In the genomic region with DNA sequence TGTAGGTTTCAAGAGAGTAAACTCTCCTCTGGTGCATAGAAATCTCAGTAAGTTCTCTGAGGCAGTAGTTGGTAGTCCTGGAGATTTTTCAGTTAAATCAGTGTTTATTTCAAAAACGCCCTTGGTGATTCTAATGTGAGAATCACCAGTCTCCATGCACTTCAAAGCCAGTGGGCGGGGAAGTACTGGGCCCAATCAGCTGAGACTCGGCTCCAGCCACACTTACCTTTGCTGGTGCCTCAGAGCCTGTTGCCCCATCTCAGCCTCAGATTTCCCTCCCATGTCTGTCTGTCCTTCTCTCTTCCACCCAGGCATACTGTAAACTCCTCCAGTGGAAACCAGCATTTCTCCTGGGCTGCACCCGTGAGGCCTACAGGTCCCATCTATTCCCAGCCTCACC, we compare ENCODE assay signal across 9 cellular contexts. TPM values are rescaled to one million over a fixed set of nuclear protein-coding genes. Genes with fewer than 3 reads are reported as not detected.
A peak's percentile ranks its signal among the peaks of the same experiment; 100 is the strongest.
DNase-seq lines count a peak whose midpoint lies in the region; ATAC-seq and TF ChIP-seq lines count a peak whose summit lies in the region.
"Had no signal": no experiment of that assay in that cellular context is flagged by ENCODE, and none has a peak within 500 bp of the region (broad histone marks: within the 10 kb centered on the region; RNA-seq: fewer than 3 reads in every experiment).

No MANE protein-coding gene starts in this region.

- peak overlapping the region; percentile 41; the same call in 1 of the 2 replicates for H3K4me3 ChIP-seq in DOHH2 (ENCODE audit: low read length)
- H3K4me3 ChIP-seq in PC-3 (ENCODE audit: low read length), result peak overlapping the region; percentile 53
- H3K4me3 ChIP-seq in osteoblast (ENCODE audit: insufficient read depth, low read length), result no peak overlapping the region
- H3K4me3 ChIP-seq: SK-N-MC had no signal

- no peak overlapping the region for H3K27ac ChIP-seq in DOHH2 (ENCODE audit: low read depth, low read length)
- peak overlapping the region; percentile 30; the same call in 1 of the 2 replicates for H3K27ac ChIP-seq in PC-3 (ENCODE audit: low read length)
- H3K27ac ChIP-seq in caudate nucleus (ENCODE audit: low read depth, low read length), result peak overlapping the region; percentile 11
- no peak overlapping the region for H3K27ac ChIP-seq in osteoblast (ENCODE audit: low read depth, low read length)
- H3K27ac ChIP-seq: SK-N-MC had no signal

- BruUV-seq in PC-3 (replicated peaks; lab: Mats Ljungman, UMichigan), result no TSS peak

- no peaks in the 10 kb centered on the region for H4K20me1 ChIP-seq in DOHH2 (ENCODE audit: control insufficient read depth, insufficient read depth, low read depth, low read length)
- no peaks in the 10 kb centered on the region for H4K20me1 ChIP-seq in PC-3 (ENCODE audit: low read length)
- H4K20me1 ChIP-seq in osteoblast (ENCODE audit: insufficient read depth, low read length), result no peaks in the 10 kb centered on the region

- H3K4me1 ChIP-seq in DOHH2 (ENCODE audit: control insufficient read depth, low read length), result peaks cover 26% of the 10 kb centered on the region
- H3K4me1 ChIP-seq in PC-3 (ENCODE audit: insufficient read depth, low read length), result peaks cover 14% of the 10 kb centered on the region
- H3K4me1 ChIP-seq in osteoblast (ENCODE audit: insufficient read depth, low read length), result peaks cover 12% of the 10 kb centered on the region

- ATAC-seq in PC-3 (no peak), HG02571 (IDR thresholded peaks at IDR 0.05; ENCODE audit: unreplicated experiment) (no peak)

- H3K9me2 ChIP-seq in DOHH2 (replicated peaks; ENCODE audit: control insufficient read depth, low read length) (no peaks in the 10 kb centered on the region), PC-3 (replicated peaks; ENCODE audit: low read length) (no peaks in the 10 kb centered on the region)

- H2AFZ ChIP-seq in PC-3 (ENCODE audit: low read length) (peak overlapping the region; percentile 63), osteoblast (ENCODE audit: low read length) (peak overlapping the region; percentile 40)

- 0 out of 2 replicates have a peak, but pooled peaks cover 2% of the 10 kb centered on the region for H3K27me3 ChIP-seq in DOHH2 (ENCODE audit: control insufficient read depth, low read length)
- no peaks in the 10 kb centered on the region for H3K27me3 ChIP-seq in PC-3 (ENCODE audit: low read length)
- H3K27me3 ChIP-seq in osteoblast (ENCODE audit: insufficient read depth, low read length), result peaks cover 21% of the 10 kb centered on the region

- intact Hi-C loops in PC-3 (cut with micrococcal nuclease), result loop anchor here (5.0 kb wide), 3 partner anchors 49 to 594 kb away; a partner anchor contains a TSS

- CTCF ChIA-PET in PC-3 (lab: Charles Lee), result interaction anchor here (0.6 to 0.7 kb wide), 2 partner anchors 51 to 288 kb away, joined by 3 read pairs; no protein-coding TSS in a partner anchor

- H3K9ac ChIP-seq in PC-3 (ENCODE audit: low read length), result no peak overlapping the region

- no peaks in the 10 kb centered on the region for H3F3A ChIP-seq in DOHH2 (ENCODE audit: control insufficient read depth, insufficient read depth)
- H3F3A ChIP-seq in PC-3 (ENCODE audit: low read length, unreplicated experiment), result no peaks in the 10 kb centered on the region

- H3K36me3 ChIP-seq in DOHH2 (ENCODE audit: control insufficient read depth, low read length), result no peaks in the 10 kb centered on the region
- H3K36me3 ChIP-seq in PC-3 (ENCODE audit: low read depth, low read length), result no peaks in the 10 kb centered on the region
- no peaks in the 10 kb centered on the region for H3K36me3 ChIP-seq in osteoblast (ENCODE audit: insufficient read depth, low read length)

- H3K9me3 ChIP-seq in DOHH2 (ENCODE audit: control insufficient read depth, insufficient read depth, low read length) (no peaks in the 10 kb centered on the region), PC-3 (ENCODE audit: low read length) (no peaks in the 10 kb centered on the region), osteoblast (ENCODE audit: low read depth, low read length) (no peaks in the 10 kb centered on the region)

- DNase-seq in PC-3 (no peak), caudate nucleus (lab: John Stamatoyannopoulos, UW) (no peak), osteoblast (ENCODE audit: insufficient read length, low spot score, missing footprints) (no peak), AG08395 (ENCODE audit: low spot score) (no peak), NCI-H69 (lab: John Stamatoyannopoulos, UW) (no peak)
- DNase-seq: stimulated activated naive B cell treated with anti-CD40 and anti-IgM and Interleukin-4, amounts not matched to agents 10 μg/mL and 1 μg/mL and 100 μg/mL, for 72 hours had no signal

- POLR2A ChIA-PET in PC-3 (lab: Charles Lee; ENCODE audit: unreplicated experiment), result interaction anchor here (0.5 kb wide), 1 partner anchor 236 kb away, joined by 3 read pairs; no protein-coding TSS in a partner anchor

- peak overlapping the region; percentile 63 for H3K4me2 ChIP-seq in DOHH2 (ENCODE audit: low read length)
- peak overlapping the region; percentile 75 for H3K4me2 ChIP-seq in PC-3 (ENCODE audit: low read length)
- H3K4me2 ChIP-seq in osteoblast (ENCODE audit: insufficient read depth, low read length), result peak overlapping the region; percentile 68

- no peak for TF ChIP-seq CTCF in DOHH2 (IDR thresholded peaks at IDR 0.05; ENCODE audit: low read depth, low read length, poor library complexity, severe bottlenecking)
- no peak for TF ChIP-seq CTCF in PC-3 (conservative IDR thresholded peaks at IDR 0.05; ENCODE audit: low read depth, low read length)
- TF ChIP-seq CTCF in osteoblast (IDR thresholded peaks at IDR 0.05; ENCODE audit: extremely low read depth, low read depth, low read length), result no peak

- H3K79me2 ChIP-seq in DOHH2 (ENCODE audit: control insufficient read depth, low read length), result no peaks in the 10 kb centered on the region
- no peaks in the 10 kb centered on the region for H3K79me2 ChIP-seq in PC-3 (ENCODE audit: low read length)
- H3K79me2 ChIP-seq in osteoblast (ENCODE audit: insufficient read depth, low read length), result no peaks in the 10 kb centered on the region

RNA-seq across cellular contexts. Expression of a gene that starts 7.4 kb away (rescaled TPM):
- 31.6 and 39.0 TPM in 2 replicates for total RNA-seq in PC-3 (2014; rRNA removed)
- 2.4 and 6.2 TPM in 2 replicates for total RNA-seq in osteoblast

Comparison
In these comparisons a context has a peak if more than half of its experiments do, and no peak if none do; other contexts are left out.
1. H3K27ac ChIP-seq: peak in PC-3 (single experiment) and caudate nucleus (single experiment); none in DOHH2 (single experiment) and osteoblast (single experiment).
2. Peak in every context shown above with its lines, with median percentiles within 50 percentile points of each other: H3K4me2 ChIP-seq.